Comparison of ENCODE assay signal across 17 cellular contexts in the genomic region with DNA sequence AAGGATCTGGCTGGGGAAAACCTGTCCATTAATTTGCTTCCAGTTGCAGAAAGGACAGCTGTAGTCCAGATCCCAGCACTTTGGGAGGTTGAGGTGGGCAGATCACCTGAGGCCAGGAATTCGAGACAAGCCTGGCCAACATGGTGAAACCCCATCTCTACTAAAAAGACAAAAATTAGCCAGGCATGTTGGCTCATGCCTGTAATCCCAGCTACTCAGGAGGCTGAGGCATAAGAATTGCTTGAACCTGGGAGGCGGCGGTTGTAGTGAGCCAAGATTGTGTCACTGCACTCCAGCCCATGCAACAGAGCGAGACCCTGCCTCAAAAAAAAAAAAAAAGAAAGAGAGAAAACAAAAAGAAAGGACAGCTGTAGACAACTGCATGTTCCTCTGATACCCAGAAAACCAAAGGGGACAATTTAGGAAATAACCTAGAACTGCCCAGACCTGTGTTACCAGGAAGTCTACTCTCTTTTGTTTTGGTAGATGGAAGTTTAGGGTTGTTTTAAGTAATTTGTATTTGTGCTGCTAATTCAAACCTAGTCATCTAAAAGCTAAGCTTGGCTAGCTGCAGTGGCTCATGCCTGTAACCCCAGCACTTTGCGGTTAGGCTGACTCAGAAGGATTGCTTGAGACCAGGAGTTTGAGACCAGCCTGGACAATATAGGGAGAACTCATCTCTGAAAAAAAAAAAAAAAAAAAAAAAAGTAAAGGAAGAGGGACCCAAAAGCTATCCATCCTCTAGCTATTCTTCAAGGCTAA. TPM values are rescaled to one million over a fixed set of nuclear protein-coding genes. Genes with fewer than 3 reads are reported as not detected.
DNase-seq lines count a peak whose midpoint lies in the region; ATAC-seq and TF ChIP-seq lines count a peak whose summit lies in the region.
"Had no signal": no experiment of that assay in that cellular context is flagged by ENCODE, and none has a peak within 500 bp of the region (broad histone marks: within the 10 kb centered on the region; RNA-seq: fewer than 3 reads in every experiment).

No MANE protein-coding gene starts in this region.

- 81% methylated on average over 5 of the region's 5 CpGs for WGBS in smooth muscle cell (ENCODE audit: low lambda C conversion rate)

- H4K20me1 ChIP-seq in smooth muscle cell (ENCODE audit: low read depth): no peaks in the 10 kb centered on the region

- DNase-seq in HT1080 (ENCODE audit: low read depth) (peak; percentile 91), RPMI8226 (peak; percentile 8), fibroblast of gingiva (ENCODE audit: low read depth) (peak; percentile 39), smooth muscle cell (lab: John Stamatoyannopoulos, UW; ENCODE audit: unreplicated experiment) (no peak), HAP-1 (ENCODE audit: low spot score in 2 of 2) (no peak)
- DNase-seq in activated CD4-positive, alpha-beta T cell treated with anti-CD3 and anti-CD28 coated beads for 1 hour: no peak
- DNase-seq: activated naive CD8-positive, alpha-beta T cell treated with anti-CD3 and anti-CD28 coated beads, Interleukin-2, amount 10 ng/mL, durations not matched to agents 7 days and 5 days; activated T-cell treated with anti-CD3 and anti-CD28 coated beads for 4 hours; CD4-positive, alpha-beta memory T cell; colonic mucosa; esophagus squamous epithelium; NCI-H1436; NCI-H526 treated with DMSO at 0.1 percent for 48 hours; pancreas; substantia nigra had no signal

- no peak for ATAC-seq in HG02973 (IDR thresholded peaks at IDR 0.05; ENCODE audit: unreplicated experiment)
- ATAC-seq: pancreas had no signal

- H3F3A ChIP-seq in smooth muscle cell (ENCODE audit: low read depth): no peaks in the 10 kb centered on the region

- no peak overlapping the region for H2AFZ ChIP-seq in smooth muscle cell (ENCODE audit: low read depth)

- no peaks in the 10 kb centered on the region for H3K27me3 ChIP-seq in smooth muscle cell (ENCODE audit: low read depth)
- peaks cover 2% of the 10 kb centered on the region; the same call in 1 of the 2 replicates for H3K27me3 ChIP-seq in HAP-1 (ENCODE audit: low read depth)
- H3K27me3 ChIP-seq: colonic mucosa, pancreas had no signal

- H3K9ac ChIP-seq in smooth muscle cell (ENCODE audit: low read depth): no peak overlapping the region

- H3K36me3 ChIP-seq in smooth muscle cell (ENCODE audit: low read depth): no peaks in the 10 kb centered on the region
- no peaks in the 10 kb centered on the region for H3K36me3 ChIP-seq in HAP-1 (replicated peaks)
- H3K36me3 ChIP-seq: colonic mucosa, esophagus squamous epithelium, pancreas had no signal

- in situ Hi-C loops in HAP-1 (cut with MboI; ENCODE audit: low sequenced_read_pairs): no loop called here

- H3K27ac ChIP-seq in smooth muscle cell (ENCODE audit: low read depth): peak overlapping the region; percentile 80
- H3K27ac ChIP-seq: colonic mucosa, pancreas, SK-N-MC had no signal

- no peak overlapping the region for H3K4me3 ChIP-seq in smooth muscle cell
- no peak overlapping the region for H3K4me3 ChIP-seq in HAP-1
- H3K4me3 ChIP-seq: colonic mucosa, esophagus squamous epithelium, pancreas, SK-N-MC had no signal

- no peak for TF ChIP-seq CTCF in smooth muscle cell (IDR thresholded peaks at IDR 0.05; ENCODE audit: borderline replicate concordance, insufficient read depth, poor library complexity, severe bottlenecking)

- H3K9me3 ChIP-seq in smooth muscle cell (replicated peaks; ENCODE audit: low read depth) (no peaks in the 10 kb centered on the region), HAP-1 (no peaks in the 10 kb centered on the region)
- H3K9me3 ChIP-seq: colonic mucosa, esophagus squamous epithelium, pancreas had no signal

- H3K79me2 ChIP-seq in smooth muscle cell (ENCODE audit: low read depth): no peaks in the 10 kb centered on the region

- H3K4me1 ChIP-seq in smooth muscle cell (ENCODE audit: low read depth): no peaks in the 10 kb centered on the region
- H3K4me1 ChIP-seq in HAP-1: no peaks in the 10 kb centered on the region
- H3K4me1 ChIP-seq: colonic mucosa, pancreas had no signal

- no peak overlapping the region for H3K4me2 ChIP-seq in smooth muscle cell

RNA-seq across cellular contexts. Expression of gene EXD1, which starts 22.7 kb away (rescaled TPM):
- not detected in 2 replicates for total RNA-seq in HT1080 (2014; rRNA removed; shearing (Covaris generic))
- 0.45 TPM in 1 of 2 replicates, not detected in the other for polyA plus RNA-seq in HT1080 (2015; cell fraction: cytosol; rRNA removed)
- not detected in 2 replicates for polyA plus RNA-seq in HT1080 (2015; cell fraction: nucleus; rRNA removed)
- total RNA-seq in smooth muscle cell: 0.04 TPM in 1 of 2 replicates, not detected in the other
- 0.22 TPM in 1 of 2 replicates, not detected in the other for polyA plus RNA-seq in smooth muscle cell
- total RNA-seq: activated naive CD8-positive, alpha-beta T cell treated with anti-CD3 and anti-CD28 coated beads, Interleukin-2, amount 10 ng/mL, durations not matched to agents 7 days and 5 days; CD4-positive, alpha-beta memory T cell; colonic mucosa; esophagus squamous epithelium; pancreas had no signal
- polyA plus RNA-seq: CD4-positive, alpha-beta memory T cell; pancreas had no signal

RNA-seq across cellular contexts. Expression of gene CHP1, which starts 23.2 kb away (rescaled TPM):
- total RNA-seq in HT1080 (2014; rRNA removed; shearing (Covaris generic)): 62.3 and 69.8 TPM in 2 replicates
- 51.6 and 65.9 TPM in 2 replicates for polyA plus RNA-seq in HT1080 (2015; cell fraction: cytosol; rRNA removed)
- polyA plus RNA-seq in HT1080 (2015; cell fraction: nucleus; rRNA removed): 17.5 and 18.6 TPM in 2 replicates
- 89.5 and 142 TPM in 2 replicates for total RNA-seq in smooth muscle cell
- polyA plus RNA-seq in smooth muscle cell: 22.1 and 28.0 TPM in 2 replicates

Comparison
In these comparisons a context has a peak if more than half of its experiments do, and no peak if none do; other contexts are left out.
1. DNase-seq: peak in HT1080 (single experiment), RPMI8226 (single experiment) and fibroblast of gingiva (single experiment); none in smooth muscle cell (single experiment), activated CD4-positive, alpha-beta T cell treated with anti-CD3 and anti-CD28 coated beads for 1 hour (single experiment) and HAP-1 (0 of 2).